In the genomic region with DNA sequence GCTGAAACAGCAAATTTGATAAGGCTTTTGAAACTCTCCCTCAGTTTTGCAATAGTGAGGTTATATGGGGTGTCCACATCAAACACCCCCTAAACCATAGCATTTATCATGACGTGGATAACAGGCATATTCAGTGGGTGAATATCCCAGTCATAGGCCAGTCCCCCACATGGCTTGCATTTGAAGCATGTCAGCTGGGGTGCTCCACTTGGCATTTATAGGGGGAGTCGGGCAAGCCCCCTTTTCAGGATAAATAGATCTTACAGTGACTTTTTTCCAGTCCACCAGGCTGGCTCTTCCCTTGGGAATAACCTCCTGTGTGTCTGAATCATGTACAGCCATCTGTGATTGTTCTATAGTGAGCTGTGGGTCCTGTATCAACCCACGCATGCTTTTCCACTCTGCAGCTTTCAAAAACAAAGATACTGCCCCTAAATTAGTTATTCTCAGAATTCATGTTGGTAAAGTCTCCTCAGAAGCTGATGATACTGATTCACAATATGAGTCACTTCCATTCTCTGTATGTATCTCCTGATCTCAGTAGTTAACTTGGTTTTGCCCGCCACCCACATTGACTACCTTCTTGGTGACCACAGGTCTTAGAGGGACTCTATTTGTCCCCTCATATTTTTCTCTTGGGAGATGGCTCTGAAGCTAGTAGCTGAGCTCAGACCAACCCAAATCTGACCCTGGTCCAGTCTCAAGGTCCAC, we compare ENCODE assay signal across 8 cellular contexts.
DNase-seq lines count a peak whose midpoint lies in the region; ATAC-seq and TF ChIP-seq lines count a peak whose summit lies in the region.

No MANE protein-coding gene starts in this region.

- H3K4me1 Mint-ChIP-seq in activated naive CD8-positive, alpha-beta T cell (ENCODE audit: low read depth), result peaks cover 25% of the 10 kb centered on the region
- no peaks in the 10 kb centered on the region for H3K4me1 Mint-ChIP-seq in nephron progenitor cell

- H3K9me3 Mint-ChIP-seq in activated naive CD8-positive, alpha-beta T cell (ENCODE audit: low read depth), result no peaks in the 10 kb centered on the region
- H3K9me3 Mint-ChIP-seq in nephron progenitor cell, result peaks cover 5% of the 10 kb centered on the region

- H3K36me3 Mint-ChIP-seq in activated naive CD8-positive, alpha-beta T cell, result no peaks in the 10 kb centered on the region
- no peaks in the 10 kb centered on the region for H3K36me3 Mint-ChIP-seq in nephron progenitor cell (ENCODE audit: low read depth)

- ATAC-seq in HG03280 (IDR thresholded peaks at IDR 0.05; ENCODE audit: unreplicated experiment), result peak; percentile 93
- ATAC-seq in stimulated activated naive CD8-positive, alpha-beta T cell treated with anti-CD3 and anti-CD28 coated beads, Interleukin-15, Interleukin-2, amounts not matched to agents 100 U/mL and 50 U/mL, for 24 hours, result peak; percentile 90

- DNase-seq in activated T-cell treated with anti-CD3 and anti-CD28 coated beads for 48 hours (ENCODE audit: low read depth) (peak; percentile 45), activated T-cell treated with anti-CD3 and anti-CD28 coated beads for 4 hours (no peak), nephron progenitor cell (no peak), NCI-H1417 (lab: John Stamatoyannopoulos, UW) (no peak), NCI-H345 (lab: John Stamatoyannopoulos, UW) (no peak)
- peak; percentile 62 for DNase-seq in stimulated activated naive CD8-positive, alpha-beta T cell treated with anti-CD3 and anti-CD28 coated beads, Interleukin-15, Interleukin-2, amounts not matched to agents 100 U/mL and 50 U/mL, for 24 hours

- no peaks in the 10 kb centered on the region for H3K27me3 Mint-ChIP-seq in activated naive CD8-positive, alpha-beta T cell
- peaks cover 6% of the 10 kb centered on the region for H3K27me3 Mint-ChIP-seq in nephron progenitor cell (ENCODE audit: low read depth, poor library complexity)

- TF ChIP-seq CTCF in nephron progenitor cell (IDR thresholded peaks at IDR 0.05), result no peak

- peak overlapping the region; percentile 63 for H3K4me3 Mint-ChIP-seq in activated naive CD8-positive, alpha-beta T cell
- no peak overlapping the region for H3K4me3 Mint-ChIP-seq in nephron progenitor cell

- H3K27ac Mint-ChIP-seq in activated naive CD8-positive, alpha-beta T cell, result peak overlapping the region; percentile 92
- no peak overlapping the region for H3K27ac Mint-ChIP-seq in nephron progenitor cell

Comparison
In these comparisons a context has a peak if more than half of its experiments do, and no peak if none do; other contexts are left out.
1. DNase-seq: peak in activated T-cell treated with anti-CD3 and anti-CD28 coated beads for 48 hours (single experiment) and stimulated activated naive CD8-positive, alpha-beta T cell treated with anti-CD3 and anti-CD28 coated beads, Interleukin-15, Interleukin-2, amounts not matched to agents 100 U/mL and 50 U/mL, for 24 hours (single experiment); none in activated T-cell treated with anti-CD3 and anti-CD28 coated beads for 4 hours (single experiment), nephron progenitor cell (single experiment), NCI-H1417 (0 of 3) and NCI-H345 (single experiment).